Comparison of ENCODE assay signal across 28 cellular contexts in genomic region chr11:28529046-28529445, GRCh38.
DNase-seq lines count a peak whose midpoint lies in the region; ATAC-seq and TF ChIP-seq lines count a peak whose summit lies in the region.
"Had no signal": no experiment of that assay in that cellular context is flagged by ENCODE, and none has a peak within 500 bp of the region (broad histone marks: within the 10 kb centered on the region; RNA-seq: fewer than 3 reads in every experiment).

No MANE protein-coding gene starts in this region.

- H3K9me3 ChIP-seq in osteoblast (ENCODE audit: low read depth, low read length) (peaks cover 10% of the 10 kb centered on the region), mammary epithelial cell (replicated peaks; ENCODE audit: insufficient read depth, low read length) (peaks cover 12% of the 10 kb centered on the region)
- H3K9me3 ChIP-seq: BE2C had no signal

- H3K79me2 ChIP-seq in osteoblast (ENCODE audit: insufficient read depth, low read length), result no peaks in the 10 kb centered on the region
- no peaks in the 10 kb centered on the region for H3K79me2 ChIP-seq in mammary epithelial cell (ENCODE audit: insufficient read depth, low read length)

- peaks cover 11% of the 10 kb centered on the region for H3K9me3 Mint-ChIP-seq in stimulated activated effector memory CD8-positive, alpha-beta T cell treated with anti-CD3 and anti-CD28 coated beads, Interleukin-12 subunit alpha, Interleukin-12 subunit beta, amount 100 ng/mL, for 72 hours

- no TSS peak for BruUV-seq in mammary epithelial cell (replicated peaks; lab: Mats Ljungman, UMichigan)

- dilution Hi-C loops in mammary epithelial cell (cut with HindIII; ENCODE audit: low sequenced_read_pairs), result no loop called here

- DNase-seq in Daoy (ENCODE audit: low read depth) (peak; percentile 62), M059J (ENCODE audit: low read depth) (peak; percentile 91), choroid plexus epithelial cell (ENCODE audit: low read depth) (peak; percentile 92), osteoblast (ENCODE audit: insufficient read length, low spot score, missing footprints) (peak; percentile 80), NCI-H2171 (lab: John Stamatoyannopoulos, UW) (no peak), mammary epithelial cell (no peak), iPS-NIHi7 (ENCODE audit: extremely low spot score) (no peak)
- no peak for DNase-seq in stimulated activated effector memory CD8-positive, alpha-beta T cell treated with anti-CD3 and anti-CD28 coated beads, Interleukin-12 subunit alpha, Interleukin-12 subunit beta, amount 100 ng/mL, for 72 hours (ENCODE audit: low spot score in 2 of 2)
- DNase-seq: activated B cell treated with CpG ODN at 0.5 μM for 24 hours; activated CD8-positive, alpha-beta T cell treated with anti-CD3 and anti-CD28 coated beads, Interleukin-2, amount 10 ng/mL, durations not matched to agents 7 days and 5 days; activated naive CD4-positive, alpha-beta T cell treated with anti-CD3 and anti-CD28 coated beads, Interleukin-2, amount 10 ng/mL, durations not matched to agents 7 days and 5 days; activated T-cell treated with anti-CD3 and anti-CD28 coated beads, Interleukin-2, amount 50 U/mL, for 24 hours; aorta; DND-41; effector memory CD8-positive, alpha-beta T cell; esophagus squamous epithelium; heart left ventricle; left ventricle myocardium superior; NK-92 treated with Interleukin-12 subunit alpha and Interleukin-12 subunit beta, amount 100 ng/mL, for 24 hours; Peyer's patch; psoas muscle; stimulated activated CD4-positive, alpha-beta T cell treated with anti-CD3 and anti-CD28 coated beads, Interleukin-2, amount 100 ng/mL, for 48 hours; stimulated activated naive CD8-positive, alpha-beta T cell treated with anti-CD3 and anti-CD28 coated beads, Interleukin-15, Interleukin-2, amounts not matched to agents 100 U/mL and 50 U/mL, for 24 hours had no signal

- H3K36me3 Mint-ChIP-seq in stimulated activated effector memory CD8-positive, alpha-beta T cell treated with anti-CD3 and anti-CD28 coated beads, Interleukin-12 subunit alpha, Interleukin-12 subunit beta, amount 100 ng/mL, for 72 hours, result no peaks in the 10 kb centered on the region
- H3K36me3 Mint-ChIP-seq: activated naive CD4-positive, alpha-beta T cell treated with anti-CD3 and anti-CD28 coated beads, Interleukin-2, amount 10 ng/mL, durations not matched to agents 7 days and 5 days had no signal

- no peak overlapping the region for H3K9ac ChIP-seq in mammary epithelial cell (ENCODE audit: insufficient read depth, low read length)
- H3K9ac ChIP-seq: neural progenitor cell had no signal

- no peak for ATAC-seq in stimulated activated effector memory CD8-positive, alpha-beta T cell treated with anti-CD3 and anti-CD28 coated beads, Interleukin-12 subunit alpha, Interleukin-12 subunit beta, amount 100 ng/mL, for 72 hours
- ATAC-seq: activated CD8-positive, alpha-beta T cell treated with anti-CD3 and anti-CD28 coated beads, Interleukin-2, amount 10 ng/mL, durations not matched to agents 7 days and 5 days; effector memory CD8-positive, alpha-beta T cell; left ventricle myocardium superior; mucosa of descending colon; stimulated activated naive CD8-positive, alpha-beta T cell treated with anti-CD3 and anti-CD28 coated beads, Interleukin-15, Interleukin-2, amounts not matched to agents 100 U/mL and 50 U/mL, for 24 hours had no signal

- H3K4me1 ChIP-seq in osteoblast (ENCODE audit: insufficient read depth, low read length), result peaks cover 13% of the 10 kb centered on the region
- no peaks in the 10 kb centered on the region for H3K4me1 ChIP-seq in mammary epithelial cell (ENCODE audit: insufficient read depth, low read length)
- H3K4me1 ChIP-seq: BE2C, Caco-2, esophagus squamous epithelium, heart left ventricle, neural progenitor cell, Peyer's patch, psoas muscle had no signal

- no peak overlapping the region for H3K4me3 Mint-ChIP-seq in stimulated activated effector memory CD8-positive, alpha-beta T cell treated with anti-CD3 and anti-CD28 coated beads, Interleukin-12 subunit alpha, Interleukin-12 subunit beta, amount 100 ng/mL, for 72 hours
- H3K4me3 Mint-ChIP-seq: activated B cell treated with CpG ODN at 0.5 μM for 24 hours; activated CD8-positive, alpha-beta T cell treated with anti-CD3 and anti-CD28 coated beads, Interleukin-2, amount 10 ng/mL, durations not matched to agents 7 days and 5 days; activated naive CD4-positive, alpha-beta T cell treated with anti-CD3 and anti-CD28 coated beads, Interleukin-2, amount 10 ng/mL, durations not matched to agents 7 days and 5 days; activated T-cell treated with anti-CD3 and anti-CD28 coated beads, Interleukin-2, amount 50 U/mL, for 24 hours; effector memory CD8-positive, alpha-beta T cell; neural progenitor cell had no signal

- H3K4me3 ChIP-seq in choroid plexus epithelial cell (ENCODE audit: low read depth, low read length), result no peak overlapping the region
- H3K4me3 ChIP-seq in osteoblast (ENCODE audit: insufficient read depth, low read length), result peak overlapping the region; percentile 14
- H3K4me3 ChIP-seq in mammary epithelial cell (replicated peaks in 1 of 3; ENCODE audit: insufficient read depth in 1 of 3, low read depth in 2 of 3, low read length in 3 of 3), result no peak overlapping the region
- H3K4me3 ChIP-seq: esophagus squamous epithelium, heart left ventricle, mucosa of descending colon, neural progenitor cell, Peyer's patch, psoas muscle, SK-N-MC had no signal

- H3K36me3 ChIP-seq in osteoblast (ENCODE audit: insufficient read depth, low read length), result no peaks in the 10 kb centered on the region
- H3K36me3 ChIP-seq in mammary epithelial cell (ENCODE audit: insufficient read depth, low read length), result no peaks in the 10 kb centered on the region
- H3K36me3 ChIP-seq: BE2C, esophagus squamous epithelium, heart left ventricle, neural progenitor cell, Peyer's patch had no signal

- H2AFZ ChIP-seq in osteoblast (ENCODE audit: low read length), result peak overlapping the region; percentile 7
- H2AFZ ChIP-seq in mammary epithelial cell (ENCODE audit: low read depth, low read length), result no peak overlapping the region
- H2AFZ ChIP-seq: neural progenitor cell had no signal

- H3K27ac ChIP-seq in osteoblast (ENCODE audit: low read depth, low read length) (peak overlapping the region; percentile 15), mammary epithelial cell (ENCODE audit: insufficient read depth, low read depth, low read length) (no peak overlapping the region)
- H3K27ac ChIP-seq: esophagus squamous epithelium, heart left ventricle, neural progenitor cell, Peyer's patch, psoas muscle, SK-N-MC had no signal

- in situ Hi-C loops in mammary epithelial cell (cut with MboI; ENCODE audit: low sequenced_read_pairs in 2 of 2), result loop anchor here in 1 of 2 donors (25.0 kb wide), 1 partner anchor 817 kb away; the partner anchor contains the start of gene BDNF

- H3K27me3 ChIP-seq in osteoblast (ENCODE audit: insufficient read depth, low read length) (no peaks in the 10 kb centered on the region), mammary epithelial cell (ENCODE audit: insufficient read depth, low read length) (no peaks in the 10 kb centered on the region)
- H3K27me3 ChIP-seq: BE2C, esophagus squamous epithelium, heart left ventricle, neural progenitor cell, Peyer's patch had no signal

- no peaks in the 10 kb centered on the region for H3K4me1 Mint-ChIP-seq in stimulated activated effector memory CD8-positive, alpha-beta T cell treated with anti-CD3 and anti-CD28 coated beads, Interleukin-12 subunit alpha, Interleukin-12 subunit beta, amount 100 ng/mL, for 72 hours
- H3K4me1 Mint-ChIP-seq: activated B cell treated with CpG ODN at 0.5 μM for 24 hours; activated naive CD4-positive, alpha-beta T cell treated with anti-CD3 and anti-CD28 coated beads, Interleukin-2, amount 10 ng/mL, durations not matched to agents 7 days and 5 days; neural progenitor cell had no signal

- H4K20me1 ChIP-seq in osteoblast (ENCODE audit: insufficient read depth, low read length) (no peaks in the 10 kb centered on the region), mammary epithelial cell (ENCODE audit: insufficient read depth, low read length) (no peaks in the 10 kb centered on the region)

- H3K27ac Mint-ChIP-seq in stimulated activated effector memory CD8-positive, alpha-beta T cell treated with anti-CD3 and anti-CD28 coated beads, Interleukin-12 subunit alpha, Interleukin-12 subunit beta, amount 100 ng/mL, for 72 hours, result no peak overlapping the region
- H3K27ac Mint-ChIP-seq: activated B cell treated with CpG ODN at 0.5 μM for 24 hours; activated CD8-positive, alpha-beta T cell treated with anti-CD3 and anti-CD28 coated beads, Interleukin-2, amount 10 ng/mL, durations not matched to agents 7 days and 5 days; activated naive CD4-positive, alpha-beta T cell treated with anti-CD3 and anti-CD28 coated beads, Interleukin-2, amount 10 ng/mL, durations not matched to agents 7 days and 5 days; activated T-cell treated with anti-CD3 and anti-CD28 coated beads, Interleukin-2, amount 50 U/mL, for 24 hours; effector memory CD8-positive, alpha-beta T cell; neural progenitor cell had no signal

- intact Hi-C loops in mammary epithelial cell (cut with micrococcal nuclease), result loop anchor here (1.0 to 5.0 kb wide), 5 partner anchors 422 to 830 kb away; partner anchors contain the start of genes KIF18A and METTL15

- 78% methylated on average over 3 of the region's 3 CpGs for WGBS in mammary epithelial cell (ENCODE audit: low coverage, missing lambda C conversion rate)

- peak overlapping the region; percentile 49 for H3K4me2 ChIP-seq in osteoblast (ENCODE audit: insufficient read depth, low read length)
- no peak overlapping the region for H3K4me2 ChIP-seq in mammary epithelial cell (ENCODE audit: insufficient read depth, low read depth, low read length)
- H3K4me2 ChIP-seq: neural progenitor cell had no signal

- CTCF ChIA-PET in mammary epithelial cell (lab: Charles Lee; ENCODE audit: low non-redundant PET), result interaction anchor here (0.5 kb wide), 1 partner anchor 175 kb away, joined by 18 read pairs; no protein-coding TSS in a partner anchor

- TF ChIP-seq CTCF in choroid plexus epithelial cell (conservative IDR thresholded peaks at IDR 0.05; ENCODE audit: low read depth, low read length), result no peak
- no peak for TF ChIP-seq CTCF in osteoblast (IDR thresholded peaks at IDR 0.05; ENCODE audit: extremely low read depth, low read depth, low read length)
- TF ChIP-seq CTCF in mammary epithelial cell (conservative IDR thresholded peaks at IDR 0.05 in 1 of 2, IDR thresholded peaks at IDR 0.05 in 1 of 2; ENCODE audit: extremely low read depth in 1 of 2, insufficient read depth in 1 of 2, low read depth in 1 of 2, low read length in 2 of 2), result no peak

Comparison
In these comparisons a context has a peak if more than half of its experiments do, and no peak if none do; other contexts are left out.
1. DNase-seq: peak in Daoy (single experiment), M059J (single experiment), choroid plexus epithelial cell (single experiment) and osteoblast (single experiment); none in stimulated activated effector memory CD8-positive, alpha-beta T cell treated with anti-CD3 and anti-CD28 coated beads, Interleukin-12 subunit alpha, Interleukin-12 subunit beta, amount 100 ng/mL, for 72 hours (0 of 2), NCI-H2171 (single experiment), mammary epithelial cell (single experiment) and iPS-NIHi7 (single experiment).